In genomic region chr11:88701816-88702215, GRCh38 we compare ENCODE assay signal across 26 cellular contexts.
"Had no signal": no experiment of that assay in that cellular context is flagged by ENCODE, and none has a peak within 500 bp of the region (broad histone marks: within the 10 kb centered on the region; RNA-seq: fewer than 3 reads in every experiment).

No MANE protein-coding gene starts in this region.

- DNase-seq: colonic mucosa; cortex of kidney; dorsolateral prefrontal cortex; effector CD4-positive, alpha-beta T cell; effector CD8-positive, alpha-beta T cell; effector memory CD4-positive, alpha-beta T cell; effector memory CD8-positive, alpha-beta T cell; endodermal cell; erythroblast; esophagus squamous epithelium; foreskin fibroblast; foreskin keratinocyte; foreskin melanocyte; gastrocnemius medialis; glutamatergic neuron; head of caudate nucleus; heart left ventricle; heart right ventricle had no signal

- FAIRE-seq: colon, endometrium, frontal cortex had no signal

- H3K9me3 ChIP-seq: colonic mucosa, esophagus muscularis mucosa, esophagus squamous epithelium, gastrocnemius medialis, gastroesophageal sphincter, heart left ventricle, heart right ventricle had no signal

- ATAC-seq: effector memory CD8-positive, alpha-beta T cell; esophagus mucosa; foreskin keratinocyte; gastrocnemius medialis; gastroesophageal sphincter; heart left ventricle; heart right ventricle had no signal

- H3K4me3 ChIP-seq: colonic mucosa, coronary artery, dorsolateral prefrontal cortex, esophagus muscularis mucosa, esophagus squamous epithelium, gastrocnemius medialis, gastroesophageal sphincter, heart left ventricle, heart right ventricle had no signal

- H3K27me3 ChIP-seq: colonic mucosa, dorsolateral prefrontal cortex, esophagus muscularis mucosa, esophagus squamous epithelium, gastrocnemius medialis, gastroesophageal sphincter, heart left ventricle, heart right ventricle had no signal

- H3K4me1 ChIP-seq: colonic mucosa, esophagus muscularis mucosa, esophagus squamous epithelium, foreskin keratinocyte, gastrocnemius medialis, gastroesophageal sphincter, heart left ventricle, heart right ventricle had no signal

- H3K36me3 ChIP-seq: colonic mucosa, esophagus muscularis mucosa, esophagus squamous epithelium, gastrocnemius medialis, gastroesophageal sphincter, heart left ventricle, heart right ventricle had no signal

- H3K27ac ChIP-seq: colonic mucosa, coronary artery, dorsolateral prefrontal cortex, epithelial cell of prostate, esophagus muscularis mucosa, esophagus squamous epithelium, foreskin keratinocyte, gastrocnemius medialis, gastroesophageal sphincter, heart left ventricle, heart right ventricle had no signal
